9 cellular contexts compared by ENCODE assay signal in genomic region chr3:172666873-172667694, GRCh38. TPM values are rescaled to one million over a fixed set of nuclear protein-coding genes. Genes with fewer than 3 reads are reported as not detected.
DNase-seq lines count a peak whose midpoint lies in the region; ATAC-seq and TF ChIP-seq lines count a peak whose summit lies in the region.
"Had no signal": no experiment of that assay in that cellular context is flagged by ENCODE, and none has a peak within 500 bp of the region (broad histone marks: within the 10 kb centered on the region; RNA-seq: fewer than 3 reads in every experiment).

No MANE protein-coding gene starts in this region.

- intact Hi-C loops in sigmoid colon (cut with DNase I), result loop anchor here (1.0 to 10.0 kb wide), 3 partner anchors 177 to 625 kb away; no protein-coding TSS in a partner anchor

- no peaks in the 10 kb centered on the region for H3K36me3 ChIP-seq in adipocyte (ENCODE audit: control insufficient read depth, insufficient read depth, low read length, severe bottlenecking)
- H3K36me3 ChIP-seq in right atrium auricular region, result no peaks in the 10 kb centered on the region
- no peaks in the 10 kb centered on the region for H3K36me3 ChIP-seq in sigmoid colon

- no peak overlapping the region for H3K9ac ChIP-seq in adipocyte (ENCODE audit: low read length)
- H3K9ac ChIP-seq: BLaER1 treated with 17β-estradiol and CSF1 and Interleukin-3, amounts not matched to agents 10 nM and 100 nM had no signal

- H3K9me3 Mint-ChIP-seq in T-cell, result no peaks in the 10 kb centered on the region

- H3K27me3 Mint-ChIP-seq in T-cell, result no peaks in the 10 kb centered on the region

- WGBS in sigmoid colon, 2 donors, result 59 to 68% methylated on average over 16 of the region's 16 CpGs

- DNase-seq in NK-92 treated with Interleukin-12 subunit alpha and Interleukin-12 subunit beta, amount 100 ng/mL, for 24 hours (lab: John Stamatoyannopoulos, UW), result peak; percentile 52
- DNase-seq in NK-92 (lab: John Stamatoyannopoulos, UW; ENCODE audit: unreplicated experiment) (no peak), NCI-H146 (lab: John Stamatoyannopoulos, UW) (peak; percentile 76), T-cell (peak; percentile 33 to 82 (median 66)), adipocyte (ENCODE audit: low read depth) (peak; percentile 93), right atrium auricular region (ENCODE audit: low spot score) (peak; percentile 80), sigmoid colon (peak; percentile 85)

- H3K4me1 ChIP-seq in adipocyte (ENCODE audit: control insufficient read depth, insufficient read depth, low read length) (peaks cover 5% of the 10 kb centered on the region), right atrium auricular region (peaks cover 0 to 6% of the 10 kb centered on the region in 2 donors), sigmoid colon (peaks cover 0 to 4% (median 0%) of the 10 kb centered on the region in 4 donors)

- TF ChIP-seq EP300 in sigmoid colon (IDR thresholded peaks at IDR 0.05), result no peak

- TF ChIP-seq CTCF in right atrium auricular region (IDR thresholded peaks at IDR 0.05) (peak; percentile 74 to 85), sigmoid colon (IDR thresholded peaks at IDR 0.05) (peak; percentile 64 to 92 (median 82))

- ATAC-seq in HG02884 (IDR thresholded peaks at IDR 0.05; ENCODE audit: unreplicated experiment), result peak; percentile 98
- ATAC-seq in T-cell (replicated peaks in 1 of 4), result peak; percentile 77 to 94 (median 82)

- H3K27ac ChIP-seq in right atrium auricular region (no peak overlapping the region), sigmoid colon (no peak overlapping the region)
- H3K27ac ChIP-seq: BLaER1 treated with 17β-estradiol and CSF1 and Interleukin-3, amounts not matched to agents 10 nM and 100 nM had no signal

- no peaks in the 10 kb centered on the region for H3K9me3 ChIP-seq in adipocyte (ENCODE audit: control insufficient read depth, low read length)
- no peaks in the 10 kb centered on the region for H3K9me3 ChIP-seq in right atrium auricular region
- H3K9me3 ChIP-seq in sigmoid colon, result no peaks in the 10 kb centered on the region

- POLR2A ChIA-PET in T-cell (lab: Charles Lee), result interaction anchor here in 1 of 2 donors (0.5 kb wide), 1 partner anchor 629 kb away, joined by 4 read pairs; no protein-coding TSS in a partner anchor

- H3K36me3 Mint-ChIP-seq in T-cell, result peaks cover 5% of the 10 kb centered on the region

- CTCF ChIA-PET in T-cell (lab: Charles Lee), result interaction anchor here (0.5 to 6.6 kb wide), 21 partner anchors 8 to 1023 kb away, joined by 3 to 31 read pairs (median 4); no protein-coding TSS in a partner anchor

- H3K4me3 ChIP-seq in adipocyte (ENCODE audit: low read length), result no peak overlapping the region
- no peak overlapping the region for H3K4me3 ChIP-seq in right atrium auricular region
- no peak overlapping the region for H3K4me3 ChIP-seq in sigmoid colon
- H3K4me3 ChIP-seq: BLaER1 treated with 17β-estradiol and CSF1 and Interleukin-3, amounts not matched to agents 10 nM and 100 nM had no signal

- peaks cover 17 to 26% (median 21%) of the 10 kb centered on the region in 3 donors for H3K4me1 Mint-ChIP-seq in T-cell

- TF ChIP-seq POLR2A in sigmoid colon (IDR thresholded peaks at IDR 0.05), result no peak

- H3K27me3 ChIP-seq in adipocyte (replicated peaks; ENCODE audit: control insufficient read depth, insufficient read depth, low read length) (no peaks in the 10 kb centered on the region), right atrium auricular region (no peaks in the 10 kb centered on the region), sigmoid colon (no peaks in the 10 kb centered on the region)
- H3K27me3 ChIP-seq: BLaER1 treated with 17β-estradiol and CSF1 and Interleukin-3, amounts not matched to agents 10 nM and 100 nM had no signal

- H3K27ac Mint-ChIP-seq in T-cell, result no peak overlapping the region

- H3K4me3 Mint-ChIP-seq in T-cell, result peak overlapping the region in 1 of 3 donors; percentile 50

RNA-seq across cellular contexts. Expression of gene NCEH1, which starts 43.8 kb away (rescaled TPM):
- total RNA-seq in T-cell (1 to 10 TPM; 2.4 to 3.8 (median 3.5) TPM), right atrium auricular region (10 to 100 TPM; 14.3 to 21.1 TPM), sigmoid colon (1 to 10 TPM; 1.6 to 3.6 (median 2.4) TPM)
- 10 to 100 TPM in 2 of 3 donors, 1 to 10 TPM in 1; 3.0 to 12.8 (median 12.0) TPM for polyA plus RNA-seq in sigmoid colon
